14 cellular contexts compared by ENCODE assay signal in genomic region chr11:86620796-86621575, GRCh38. TPM values are rescaled to one million over a fixed set of nuclear protein-coding genes. Genes with fewer than 3 reads are reported as not detected.
A peak's percentile ranks its signal among the peaks of the same experiment; 100 is the strongest.
DNase-seq lines count a peak whose midpoint lies in the region; ATAC-seq and TF ChIP-seq lines count a peak whose summit lies in the region.
"Had no signal": no experiment of that assay in that cellular context is flagged by ENCODE, and none has a peak within 500 bp of the region (broad histone marks: within the 10 kb centered on the region; RNA-seq: fewer than 3 reads in every experiment).

No MANE protein-coding gene starts in this region.

- H3K4me1 ChIP-seq in body of pancreas (peaks cover 30% of the 10 kb centered on the region), right cardiac atrium (ENCODE audit: control insufficient read depth, insufficient read depth, low read length) (peaks cover 5% of the 10 kb centered on the region), skeletal muscle tissue (ENCODE audit: control insufficient read depth in 3 of 3, insufficient read depth in 3 of 3, low read length in 3 of 3) (peaks cover 8 to 38% (median 16%) of the 10 kb centered on the region in 3 donors)

- no peaks in the 10 kb centered on the region for H3K9me3 ChIP-seq in body of pancreas
- no peaks in the 10 kb centered on the region for H3K9me3 ChIP-seq in right cardiac atrium (ENCODE audit: control insufficient read depth, low read length)
- no peaks in the 10 kb centered on the region for H3K9me3 ChIP-seq in skeletal muscle tissue (ENCODE audit: control insufficient read depth in 3 of 3, low read length in 3 of 3)

- ATAC-seq in body of pancreas (peak; percentile 24), right cardiac atrium (peak; percentile 69 to 71), HG03025 (IDR thresholded peaks at IDR 0.05; ENCODE audit: low FRiP score, unreplicated experiment) (no peak)

- no peak overlapping the region for H3K9ac ChIP-seq in skeletal muscle tissue (ENCODE audit: low read depth in 1 of 3, low read length in 3 of 3)
- H3K9ac ChIP-seq: KMS-11 had no signal

- H3K4me1 Mint-ChIP-seq in activated naive CD4-positive, alpha-beta T cell treated with anti-CD3 and anti-CD28 coated beads for 36 hours (ENCODE audit: low read depth): peaks cover 7% of the 10 kb centered on the region

- DNase-seq in EL (peak; percentile 21), body of pancreas (peak in 1 of 4 donors; percentile 15), right cardiac atrium (no peak), NCI-H748 (lab: John Stamatoyannopoulos, UW; ENCODE audit: unreplicated experiment) (no peak)
- no peak for DNase-seq in activated naive CD4-positive, alpha-beta T cell treated with anti-CD3 and anti-CD28 coated beads for 36 hours
- no peak for DNase-seq in activated CD8-positive, alpha-beta memory T cell treated with anti-CD3 and anti-CD28 coated beads, Interleukin-2, amount 50 U/mL, for 4 hours
- DNase-seq: activated CD4-positive, alpha-beta T cell treated with anti-CD3 and anti-CD28 coated beads for 1 hour; activated T-cell treated with anti-CD3 and anti-CD28 coated beads, Interleukin-2, amount 50 U/mL, for 48 hours; NCI-H2081; stimulated activated CD8-positive, alpha-beta memory T cell treated with anti-CD3 and anti-CD28 coated beads, Interleukin-4, amount 100 ng/mL, for 48 hours had no signal

- H3K36me3 Mint-ChIP-seq in activated naive CD4-positive, alpha-beta T cell treated with anti-CD3 and anti-CD28 coated beads for 36 hours (ENCODE audit: low read depth): peaks cover 8% of the 10 kb centered on the region

- WGBS in body of pancreas, 2 donors: 69 to 78% methylated on average over 2 of the region's 2 CpGs
- 51% methylated on average over 2 of the region's 2 CpGs for WGBS in right cardiac atrium

- H3K27ac ChIP-seq in body of pancreas (peak overlapping the region in 1 of 4 donors; percentile 1), right cardiac atrium (ENCODE audit: low read length) (peak overlapping the region; percentile 52), skeletal muscle tissue (ENCODE audit: low read depth, low read length) (peak overlapping the region; percentile 42)
- H3K27ac ChIP-seq: KMS-11 had no signal

- H3K27me3 ChIP-seq in body of pancreas (no peaks in the 10 kb centered on the region), right cardiac atrium (ENCODE audit: control insufficient read depth, insufficient read depth) (no peaks in the 10 kb centered on the region), skeletal muscle tissue (ENCODE audit: control insufficient read depth in 3 of 3, insufficient read depth in 3 of 3, low read length in 3 of 3) (no peaks in the 10 kb centered on the region)

- H3K36me3 ChIP-seq in body of pancreas (replicated peaks in 1 of 2; ENCODE audit: insufficient read depth in 1 of 2, low read depth in 2 of 2) (no peaks in the 10 kb centered on the region), skeletal muscle tissue (ENCODE audit: control insufficient read depth in 3 of 3, insufficient read depth in 3 of 3, low read length in 3 of 3) (no peaks in the 10 kb centered on the region)

- intact Hi-C loops in body of pancreas (cut with DNase I): no loop called here
- intact Hi-C loops in right cardiac atrium (cut with DNase I): loop anchor here in 1 of 4 donors (10.0 kb wide), 1 partner anchor 166 kb away; no protein-coding TSS in a partner anchor
- intact Hi-C loops in activated naive CD4-positive, alpha-beta T cell treated with anti-CD3 and anti-CD28 coated beads for 36 hours (cut with micrococcal nuclease): no loop called here

- H3K27me3 Mint-ChIP-seq in activated naive CD4-positive, alpha-beta T cell treated with anti-CD3 and anti-CD28 coated beads for 36 hours (ENCODE audit: low read depth): no peaks in the 10 kb centered on the region

- no peak overlapping the region for H3K4me3 Mint-ChIP-seq in activated naive CD4-positive, alpha-beta T cell treated with anti-CD3 and anti-CD28 coated beads for 36 hours
- H3K4me3 Mint-ChIP-seq: CD14-positive monocyte had no signal

- H3K9me3 Mint-ChIP-seq in activated naive CD4-positive, alpha-beta T cell treated with anti-CD3 and anti-CD28 coated beads for 36 hours: peaks cover 13% of the 10 kb centered on the region

- H3K4me3 ChIP-seq in body of pancreas (no peak overlapping the region), right cardiac atrium (ENCODE audit: low read length) (no peak overlapping the region), skeletal muscle tissue (ENCODE audit: low read length in 3 of 3) (no peak overlapping the region)

- CTCF ChIA-PET in activated naive CD4-positive, alpha-beta T cell treated with anti-CD3 and anti-CD28 coated beads for 36 hours (lab: Charles Lee): interaction anchor here (1.8 to 4.1 kb wide), 2 partner anchors 12 to 13 kb away, joined by 5 to 15 read pairs; no protein-coding TSS in a partner anchor

- no peak overlapping the region for H3K27ac Mint-ChIP-seq in activated naive CD4-positive, alpha-beta T cell treated with anti-CD3 and anti-CD28 coated beads for 36 hours
- H3K27ac Mint-ChIP-seq: CD14-positive monocyte had no signal

- TF ChIP-seq CTCF in body of pancreas (IDR thresholded peaks at IDR 0.05): no peak

- TF ChIP-seq POLR2A in body of pancreas (IDR thresholded peaks at IDR 0.05): no peak

RNA-seq across cellular contexts. Expression of gene ME3, which starts 51.4 kb away (rescaled TPM):
- total RNA-seq in body of pancreas (10 to 100 TPM; 20.8 to 54.7 TPM), right cardiac atrium (10 to 100 TPM; 20.8 to 24.0 (median 23.4) TPM), skeletal muscle tissue (16.7 TPM)
- polyA plus RNA-seq in right cardiac atrium: 23.6 TPM
- total RNA-seq in activated naive CD4-positive, alpha-beta T cell treated with anti-CD3 and anti-CD28 coated beads for 36 hours: 1 to 10 TPM; 6.0 to 6.7 TPM
